In genomic region chr11:46436113-46436512, GRCh38 we compare ENCODE assay signal across 23 cellular contexts. TPM values are rescaled to one million over a fixed set of nuclear protein-coding genes. Genes with fewer than 3 reads are reported as not detected.
"Had no signal": no experiment of that assay in that cellular context is flagged by ENCODE, and none has a peak within 500 bp of the region (broad histone marks: within the 10 kb centered on the region; RNA-seq: fewer than 3 reads in every experiment).

No MANE protein-coding gene starts in this region.

- H3K27me3 Mint-ChIP-seq: dendritic cell treated with granulocyte-macrophage colony-stimulating factor and Interleukin-4, amounts not matched to agents 40 ng/mL and 50 ng/mL, for 4 days; natural killer cell treated with Interleukin-12 subunit alpha and Interleukin-12 subunit beta and Interleukin-15 and Interleukin-18, amount 100 ng/mL, for 72 hours had no signal

- H3K9me3 ChIP-seq: psoas muscle, right atrium auricular region, thyroid gland had no signal

- H3K27ac Mint-ChIP-seq: activated CD8-positive, alpha-beta T cell treated with anti-CD3 and anti-CD28 coated beads, Interleukin-2, amount 10 ng/mL, durations not matched to agents 7 days and 5 days; activated naive CD4-positive, alpha-beta T cell treated with anti-CD3 and anti-CD28 coated beads, Interleukin-2, amount 50 U/mL, for 72 hours; activated T-helper 1 cell treated with anti-CD3 and anti-CD28 coated beads, Interleukin-12 subunit alpha, Interleukin-12 subunit beta, Interleukin-2, Interleukin-4 antibody, amounts not matched to agents 30 ng/mL and 10 ng/mL and 1 ng/mL, durations not matched to agents 14 hours and 24 hours and 36 hours; dendritic cell treated with granulocyte-macrophage colony-stimulating factor and Interleukin-4, amounts not matched to agents 40 ng/mL and 50 ng/mL, for 4 days; natural killer cell treated with Interleukin-12 subunit alpha and Interleukin-12 subunit beta and Interleukin-15 and Interleukin-18, amount 100 ng/mL, for 72 hours; T-helper 2 cell treated with Interferon-gamma antibody and Interleukin-4, amounts not matched to agents 5 μg/mL and 100 μg/mL, for 36 hours had no signal

- H3K27me3 ChIP-seq: right atrium auricular region, thyroid gland had no signal

- H3K9me3 Mint-ChIP-seq: activated naive CD4-positive, alpha-beta T cell treated with anti-CD3 and anti-CD28 coated beads, Interleukin-2, amount 50 U/mL, for 72 hours; activated T-helper 1 cell treated with anti-CD3 and anti-CD28 coated beads, Interleukin-12 subunit alpha, Interleukin-12 subunit beta, Interleukin-2, Interleukin-4 antibody, amounts not matched to agents 30 ng/mL and 10 ng/mL and 1 ng/mL, durations not matched to agents 14 hours and 24 hours and 36 hours; brain; dendritic cell treated with granulocyte-macrophage colony-stimulating factor and Interleukin-4, amounts not matched to agents 40 ng/mL and 50 ng/mL, for 4 days; natural killer cell treated with Interleukin-12 subunit alpha and Interleukin-12 subunit beta and Interleukin-15 and Interleukin-18, amount 100 ng/mL, for 72 hours; T-helper 2 cell treated with Interferon-gamma antibody and Interleukin-4, amounts not matched to agents 5 μg/mL and 100 μg/mL, for 36 hours had no signal

- H3K4me1 ChIP-seq: psoas muscle had no signal

- H3K4me3 ChIP-seq: psoas muscle, right atrium auricular region, thyroid gland had no signal

- DNase-seq: activated CD4-positive, alpha-beta T cell treated with anti-CD3 and anti-CD28 coated beads for 1 hour; activated CD4-positive, alpha-beta T cell treated with anti-CD3 and anti-CD28 coated beads, Interleukin-2, amount 50 U/mL, for 1 hour; activated CD8-positive, alpha-beta T cell treated with anti-CD3 and anti-CD28 coated beads, Interleukin-2, amount 10 ng/mL, durations not matched to agents 7 days and 5 days; activated gamma-delta T cell treated with Interleukin-2 at 50 U/mL for 16 hours; aorta; effector CD4-positive, alpha-beta T cell; head of caudate nucleus; hypothalamus; midbrain; psoas muscle; stimulated activated CD4-positive, alpha-beta T cell treated with anti-CD3 and anti-CD28 coated beads, Interleukin-4, amount 100 ng/mL, for 24 hours; stimulated activated naive CD8-positive, alpha-beta T cell treated with anti-CD3 and anti-CD28 coated beads, Interleukin-15, Interleukin-2, amounts not matched to agents 100 U/mL and 50 U/mL, for 24 hours had no signal

- H3K27ac ChIP-seq: psoas muscle, right atrium auricular region, thyroid gland, VCaP had no signal

- ATAC-seq: activated CD8-positive, alpha-beta T cell treated with anti-CD3 and anti-CD28 coated beads, Interleukin-2, amount 10 ng/mL, durations not matched to agents 7 days and 5 days; activated naive CD4-positive, alpha-beta T cell treated with anti-CD3 and anti-CD28 coated beads, Interleukin-2, amount 50 U/mL, for 72 hours; psoas muscle; stimulated activated naive CD8-positive, alpha-beta T cell treated with anti-CD3 and anti-CD28 coated beads, Interleukin-15, Interleukin-2, amounts not matched to agents 100 U/mL and 50 U/mL, for 24 hours had no signal

- H3K4me3 Mint-ChIP-seq: activated CD8-positive, alpha-beta T cell treated with anti-CD3 and anti-CD28 coated beads, Interleukin-2, amount 10 ng/mL, durations not matched to agents 7 days and 5 days; activated T-helper 1 cell treated with anti-CD3 and anti-CD28 coated beads, Interleukin-12 subunit alpha, Interleukin-12 subunit beta, Interleukin-2, Interleukin-4 antibody, amounts not matched to agents 30 ng/mL and 10 ng/mL and 1 ng/mL, durations not matched to agents 14 hours and 24 hours and 36 hours; brain; dendritic cell treated with granulocyte-macrophage colony-stimulating factor and Interleukin-4, amounts not matched to agents 40 ng/mL and 50 ng/mL, for 4 days; natural killer cell treated with Interleukin-12 subunit alpha and Interleukin-12 subunit beta and Interleukin-15 and Interleukin-18, amount 100 ng/mL, for 72 hours; T-helper 2 cell treated with Interferon-gamma antibody and Interleukin-4, amounts not matched to agents 5 μg/mL and 100 μg/mL, for 36 hours had no signal

RNA-seq across cellular contexts. Expression of gene CHRM4, which starts 44.5 kb away (rescaled TPM):
- total RNA-seq: psoas muscle, ureter had no signal
- polyA plus RNA-seq: liver, psoas muscle had no signal
